ENCODE assay signal across 8 cellular contexts in genomic region chr7:107579546-107579880, GRCh38. TPM values are rescaled to one million over a fixed set of nuclear protein-coding genes. Genes with fewer than 3 reads are reported as not detected.
DNase-seq lines count a peak whose midpoint lies in the region; ATAC-seq and TF ChIP-seq lines count a peak whose summit lies in the region.

No MANE protein-coding gene starts in this region.

- no peak for TF ChIP-seq POLR2A in thyroid gland (IDR thresholded peaks at IDR 0.05)

- H3K4me3 ChIP-seq in ascending aorta (peak overlapping the region; percentile 84 to 91), thyroid gland (replicated peaks in 1 of 3) (peak overlapping the region; percentile 70 to 100 (median 79))

- ATAC-seq in HG02852 (IDR thresholded peaks at IDR 0.05; ENCODE audit: unreplicated experiment) (peak; percentile 2), left colon (peak; percentile 2)

- H3K36me3 ChIP-seq in ascending aorta, result peaks cover 4 to 5% of the 10 kb centered on the region in 2 donors
- H3K36me3 ChIP-seq in thyroid gland, result peaks cover 1 to 9% of the 10 kb centered on the region in 2 donors

- H3K4me1 ChIP-seq in ascending aorta, result peaks cover 0 to 11% of the 10 kb centered on the region in 2 donors
- peaks cover 10 to 15% of the 10 kb centered on the region in 2 donors for H3K4me1 ChIP-seq in thyroid gland

- H3K9me3 ChIP-seq in ascending aorta (no peaks in the 10 kb centered on the region), thyroid gland (no peaks in the 10 kb centered on the region)

- H3K27me3 ChIP-seq in ascending aorta (no peaks in the 10 kb centered on the region), thyroid gland (no peaks in the 10 kb centered on the region)

- TF ChIP-seq CTCF in 22Rv1 (IDR thresholded peaks at IDR 0.05), result no peak
- no peak for TF ChIP-seq CTCF in ascending aorta (IDR thresholded peaks at IDR 0.05)
- TF ChIP-seq CTCF in thyroid gland (IDR thresholded peaks at IDR 0.05), result no peak

- 2% methylated on average over 9 of the region's 9 CpGs for WGBS in thyroid gland, 2 donors

- H3K27ac ChIP-seq in 22Rv1, result peak overlapping the region; percentile 66
- peak overlapping the region; percentile 93 to 97 for H3K27ac ChIP-seq in ascending aorta
- H3K27ac ChIP-seq in thyroid gland, result peak overlapping the region; percentile 95 to 98 (median 97)

- intact Hi-C loops in ascending aorta (cut with DNase I), result no loop called here
- intact Hi-C loops in left colon (cut with DNase I, micrococcal nuclease), result no loop called here
- intact Hi-C loops in thyroid gland (cut with DNase I), result loop anchor here (10.0 kb wide), 1 partner anchor 145 kb away; no protein-coding TSS in a partner anchor

- no peak for DNase-seq in ascending aorta (ENCODE audit: low spot score in 2 of 2)
- DNase-seq in left colon, result no peak
- DNase-seq in thyroid gland, result no peak
- no peak for DNase-seq in stimulated activated CD4-positive, alpha-beta T cell treated with anti-CD3 and anti-CD28 coated beads, Interleukin-2, amount 100 ng/mL, for 24 hours
- DNase-seq in amniotic stem cell (lab: John Stamatoyannopoulos, UW), result no peak
- no peak for DNase-seq in MV-4-11 (lab: John Stamatoyannopoulos, UW)

RNA-seq across cellular contexts. Expression of gene BCAP29, which starts 0.5 kb away (rescaled TPM):
- total RNA-seq in ascending aorta (73.2 TPM), left colon (10 to 100 TPM; 64.9 to 72.7 TPM), thyroid gland (100 to 1,000 TPM; 217 to 276 (median 221) TPM)

RNA-seq across cellular contexts. Expression of gene DUS4L, which starts 15.7 kb away (rescaled TPM):
- 0.75 TPM for total RNA-seq in ascending aorta
- 1 to 10 TPM; 5.6 to 6.7 TPM for total RNA-seq in left colon
- total RNA-seq in thyroid gland, result 10 to 100 TPM; 14.6 to 16.9 (median 16.1) TPM

RNA-seq across cellular contexts. Expression of gene COG5, which starts 15.8 kb away (rescaled TPM):
- total RNA-seq in ascending aorta (16.8 TPM), left colon (10 to 100 TPM; 39.7 to 45.8 TPM), thyroid gland (100 to 1,000 TPM; 108 to 268 (median 148) TPM)
